Comparison of ENCODE assay signal across 1 cellular context in genomic region chr14:92695562-92695961, GRCh38.
A peak's percentile ranks its signal among the peaks of the same experiment; 100 is the strongest.
TF ChIP-seq lines count a peak whose summit lies in the region.

No MANE protein-coding gene starts in this region.

TF ChIP-seq in K562, 482 proteins besides CTCF, POLR2A, EP300 and RAD21:
- TF ChIP-seq HOMEZ (CRISPR knock-in tag; IDR thresholded peaks at IDR 0.05) (no peak), YY1 (IDR thresholded peaks at IDR 0.05; ENCODE audit: borderline replicate concordance in 1 of 3, control insufficient read depth in 1 of 3, extremely low read depth in 1 of 3, insufficient read depth in 3 of 3, insufficient read length in 1 of 3, insufficient replicate concordance in 2 of 3, low read depth in 1 of 3, low read length in 2 of 3) (no peak), RREB1 (CRISPR knock-in tag; IDR thresholded peaks at IDR 0.05) (no peak), ZNF512 (tag; IDR thresholded peaks at IDR 0.05) (peak; percentile 85), MEF2D (tag; conservative IDR thresholded peaks at IDR 0.05; ENCODE audit: low read depth) (no peak)
